ENCODE assay signal across 27 cellular contexts in the genomic region with DNA sequence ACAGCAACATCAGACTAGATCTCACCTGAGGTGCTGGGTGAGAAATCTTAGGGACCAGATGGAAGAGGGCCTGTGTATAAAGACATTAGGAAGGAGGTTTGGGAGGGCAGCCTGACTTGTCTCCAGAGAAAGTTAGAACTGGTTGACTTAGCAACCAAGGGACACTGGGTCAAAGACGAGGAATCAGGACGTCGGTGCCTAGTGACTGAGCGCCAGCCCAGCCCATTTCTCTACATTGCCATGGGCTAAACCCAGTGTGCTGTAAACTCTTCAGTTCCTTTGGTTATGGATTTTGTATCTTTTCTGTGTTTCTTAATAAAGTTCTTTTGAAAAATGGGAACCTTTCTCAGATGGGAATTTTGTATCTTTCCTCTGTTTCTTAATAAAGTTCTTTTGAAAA.
"Had no signal": no experiment of that assay in that cellular context is flagged by ENCODE, and none has a peak within 500 bp of the region (broad histone marks: within the 10 kb centered on the region; RNA-seq: fewer than 3 reads in every experiment).

No MANE protein-coding gene starts in this region.

- H3K4me3 ChIP-seq: esophagus muscularis mucosa, gastroesophageal sphincter, sigmoid colon, testis, vagina had no signal

- H3K36me3 ChIP-seq: brain microvascular endothelial cell, gastroesophageal sphincter, sigmoid colon, vagina had no signal

- H3K36me3 Mint-ChIP-seq: type B pancreatic cell had no signal

- H3K27ac Mint-ChIP-seq: activated CD4-positive, alpha-beta memory T cell treated with anti-CD3 and anti-CD28 coated beads for 36 hours; activated naive CD4-positive, alpha-beta T cell treated with anti-CD3 and anti-CD28 coated beads, Interleukin-2, amount 10 ng/mL, durations not matched to agents 7 days and 5 days; memory B cell; nephron progenitor cell; T-cell; type B pancreatic cell had no signal

- H3K4me3 Mint-ChIP-seq: activated CD4-positive, alpha-beta memory T cell treated with anti-CD3 and anti-CD28 coated beads for 36 hours; activated naive CD4-positive, alpha-beta T cell treated with anti-CD3 and anti-CD28 coated beads, Interleukin-2, amount 10 ng/mL, durations not matched to agents 7 days and 5 days; effector memory CD8-positive, alpha-beta T cell; memory B cell; nephron progenitor cell; T-cell; type B pancreatic cell had no signal

- H3K27me3 ChIP-seq: brain microvascular endothelial cell, esophagus muscularis mucosa, gastroesophageal sphincter, sigmoid colon, testis, vagina had no signal

- DNase-seq: activated CD4-positive, alpha-beta memory T cell treated with anti-CD3 and anti-CD28 coated beads for 36 hours; activated CD4-positive, alpha-beta T cell treated with anti-CD3 and anti-CD28 coated beads for 48 hours; activated CD4-positive, CD25-positive, alpha-beta regulatory T cell; activated effector memory CD4-positive, alpha-beta T cell treated with Interleukin-2 at 50 U/mL for 16 hours; activated naive CD4-positive, alpha-beta T cell treated with anti-CD3 and anti-CD28 coated beads, Interleukin-2, amount 10 ng/mL, durations not matched to agents 7 days and 5 days; activated T-cell treated with anti-CD3 and anti-CD28 coated beads, Interleukin-2, amount 50 U/mL, for 48 hours; aorta; brain microvascular endothelial cell; caudate nucleus; effector memory CD8-positive, alpha-beta T cell; head of caudate nucleus; hypothalamus; left ventricle myocardium superior; nephron progenitor cell; sigmoid colon; stimulated activated CD4-positive, alpha-beta T cell treated with anti-CD3 and anti-CD28 coated beads, Interleukin-2, amount 100 ng/mL, for 48 hours; stimulated activated CD8-positive, alpha-beta memory T cell treated with anti-CD3 and anti-CD28 coated beads, Interleukin-4, amount 100 ng/mL, for 48 hours; stimulated activated naive CD4-positive, alpha-beta T cell; T-cell; testis had no signal

- ATAC-seq: effector memory CD8-positive, alpha-beta T cell; gastroesophageal sphincter; left ventricle myocardium superior; T-cell had no signal

- FAIRE-seq: colon, endothelial cell of umbilical vein had no signal

- H3K9me3 ChIP-seq: esophagus muscularis mucosa, gastroesophageal sphincter, sigmoid colon, testis, vagina had no signal

- H3K27ac ChIP-seq: brain microvascular endothelial cell, esophagus muscularis mucosa, gastroesophageal sphincter, sigmoid colon, testis, vagina had no signal
